In genomic region chr12:91632042-91632786, GRCh38 we compare ENCODE assay signal across 15 cellular contexts.
"Had no signal": no experiment of that assay in that cellular context is flagged by ENCODE, and none has a peak within 500 bp of the region (broad histone marks: within the 10 kb centered on the region; RNA-seq: fewer than 3 reads in every experiment).

No MANE protein-coding gene starts in this region.

- H3K36me3 Mint-ChIP-seq: memory B cell had no signal

- ATAC-seq: foreskin keratinocyte, gastroesophageal sphincter, heart left ventricle, left cardiac atrium, left lung, left ventricle myocardium superior had no signal

- H3K27ac Mint-ChIP-seq: memory B cell had no signal

- H3K4me3 Mint-ChIP-seq: memory B cell had no signal

- DNase-seq: dermis blood vessel endothelial cell; dorsolateral prefrontal cortex; effector CD4-positive, alpha-beta T cell; effector memory CD4-positive, alpha-beta T cell; foreskin keratinocyte; hypothalamus; left cardiac atrium; left ventricle myocardium superior; mammary epithelial cell; mesendoderm; midbrain had no signal

- H3K4me1 Mint-ChIP-seq: memory B cell had no signal
